In the genomic region with DNA sequence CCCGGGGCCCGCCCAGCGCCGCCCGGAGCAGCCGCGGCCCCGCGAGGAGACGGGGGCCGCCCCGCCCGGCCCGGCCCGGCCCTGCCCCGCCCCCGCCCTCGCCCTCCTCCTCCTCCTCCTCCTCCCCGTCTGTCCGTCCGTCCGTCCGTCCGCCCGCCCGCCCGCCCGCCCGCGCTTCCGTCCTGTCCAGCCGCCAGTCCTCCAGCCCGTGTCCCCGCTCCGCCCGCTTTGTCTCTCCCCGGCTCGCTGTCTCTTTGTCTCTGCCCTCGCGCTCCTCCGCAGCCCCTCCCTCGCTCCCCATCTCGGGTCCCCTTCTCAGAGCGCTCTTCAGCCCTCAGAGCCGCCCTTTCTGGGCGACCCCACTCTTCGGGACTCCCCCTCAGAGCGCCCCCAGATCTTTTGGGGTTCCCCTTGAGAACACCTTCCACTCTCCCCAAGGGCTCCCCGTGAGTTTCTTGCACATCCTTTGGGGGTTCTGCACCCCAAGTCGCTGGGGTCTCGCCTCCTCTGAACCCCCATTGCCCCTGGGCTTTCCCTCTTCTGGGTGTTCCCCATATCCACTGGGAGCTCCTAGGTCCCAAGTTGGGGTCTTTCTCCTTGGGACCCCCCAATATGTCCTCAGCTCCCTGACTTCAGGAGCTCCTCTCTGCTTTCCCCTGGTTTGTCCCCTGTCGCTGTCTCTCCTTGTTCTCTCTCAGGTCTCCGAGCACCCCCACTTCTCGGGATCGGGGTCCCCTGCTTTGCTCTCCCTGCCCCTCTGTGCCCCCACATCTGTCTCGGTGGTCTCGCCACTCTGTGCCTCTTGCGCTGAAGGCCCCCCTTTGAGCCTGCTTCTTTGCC, we compare ENCODE assay signal across 8 cellular contexts.
DNase-seq lines count a peak whose midpoint lies in the region; ATAC-seq, FAIRE-seq and TF ChIP-seq lines count a peak whose summit lies in the region.

No MANE protein-coding gene starts in this region.

- peaks cover 8% of the 10 kb centered on the region; the same call in 1 of the 2 replicates for H3F3A ChIP-seq in SU-DHL-6 (ENCODE audit: insufficient read depth)

- no peak for TF ChIP-seq EP300 in GM12878 (IDR thresholded peaks at IDR 0.05; ENCODE audit: borderline replicate concordance in 1 of 2, control insufficient read depth in 1 of 2, low read depth in 2 of 2, low read length in 2 of 2)

- H3K9me2 ChIP-seq in SU-DHL-6 (replicated peaks; ENCODE audit: insufficient read depth, low read length): no peaks in the 10 kb centered on the region

- intact Hi-C loops in GM12878 (cut with micrococcal nuclease; ENCODE audit: unreplicated experiment): loop anchor here (5.0 to 10.0 kb wide), 4 partner anchors 113 to 383 kb away; a partner anchor contains a TSS

- TF ChIP-seq POLR2A in GM12878 (IDR thresholded peaks at IDR 0.05; ENCODE audit: low read depth, low read length): no peak

- H3K4me2 ChIP-seq in SU-DHL-6 (ENCODE audit: low read depth, low read length, poor library complexity, severe bottlenecking) (peak overlapping the region; percentile 65), GM12878 (ENCODE audit: control insufficient read depth, insufficient read depth) (peak overlapping the region; percentile 98)

- CTCF ChIA-PET in GM12878 (lab: Yijun Ruan, JAX): interaction anchor here (0.6 to 1.1 kb wide), 2 partner anchors 143 to 765 kb away, joined by 3 to 5 read pairs; a partner anchor contains a TSS

- under 1% methylated on average over 21 of the region's 58 CpGs for WGBS in GM12878 (ENCODE audit: insufficient coverage, insufficient replicate concordance, low lambda C conversion rate, missing lambda C conversion rate)

- peak overlapping the region; percentile 58 for H3K9ac ChIP-seq in SU-DHL-6 (ENCODE audit: low read length)
- H3K9ac ChIP-seq in GM12878 (ENCODE audit: control insufficient read depth, insufficient read depth, low read length): peak overlapping the region; percentile 94

- SMC1A ChIA-PET in GM12878 (lab: Charles Lee; ENCODE audit: uncharacterized antibody, unreplicated experiment): interaction anchor here (0.6 to 1.4 kb wide), 5 partner anchors 11 to 105 kb away, joined by 3 to 4 read pairs (median 3); no protein-coding TSS in a partner anchor

- H3K9me3 ChIP-seq in SU-DHL-6 (ENCODE audit: insufficient read depth, low read length): no peaks in the 10 kb centered on the region
- H3K9me3 ChIP-seq in GM12878 (replicated peaks; ENCODE audit: control insufficient read depth, insufficient read depth, low read length): no peaks in the 10 kb centered on the region

- RAD21 ChIA-PET in GM12878 (lab: Charles Lee; ENCODE audit: unreplicated experiment): interaction anchor here (0.5 to 1.1 kb wide), 4 partner anchors 9 to 374 kb away, joined by 3 to 6 read pairs (median 4); no protein-coding TSS in a partner anchor

- DNase-seq in NOMO-1 (lab: John Stamatoyannopoulos, UW; ENCODE audit: unreplicated experiment in 2 of 2) (peak; percentile 22 to 51), NOMO-1 treated with DMSO at 0.1 percent for 48 hours (lab: John Stamatoyannopoulos, UW; ENCODE audit: unreplicated experiment) (no peak), GM12878 (ENCODE audit: low read depth, low spot score) (no peak), skeletal muscle cell (ENCODE audit: low read depth) (no peak), DMS153 treated with DMSO at 0.1 percent for 48 hours (lab: John Stamatoyannopoulos, UW; ENCODE audit: unreplicated experiment) (no peak)

- no TSS peak for BruUV-seq in GM12878 (replicated peaks; lab: Mats Ljungman, UMichigan)

- H3K27me3 ChIP-seq in SU-DHL-6 (ENCODE audit: low read length) (no peaks in the 10 kb centered on the region), GM12878 (replicated peaks in 1 of 2; ENCODE audit: control insufficient read depth in 2 of 2, insufficient read depth in 2 of 2, low read length in 1 of 2) (no peaks in the 10 kb centered on the region)

- H2AFZ ChIP-seq in SU-DHL-6 (ENCODE audit: low read depth, low read length, severe bottlenecking): peak overlapping the region; percentile 15
- peak overlapping the region; percentile 63; the same call in 1 of the 2 replicates for H2AFZ ChIP-seq in GM12878 (ENCODE audit: control insufficient read depth, low read depth, low read length)

- ATAC-seq in HG03196 (IDR thresholded peaks at IDR 0.05; ENCODE audit: unreplicated experiment) (peak; percentile 4), GM12878 (peak; percentile 12)

- POLR2A ChIA-PET in GM12878 (lab: Charles Lee): interaction anchor here (0.7 to 2.2 kb wide), 4 partner anchors 9 to 798 kb away, joined by 3 to 9 read pairs (median 4); no protein-coding TSS in a partner anchor

- H3K36me3 ChIP-seq in SU-DHL-6 (ENCODE audit: low read length) (no peaks in the 10 kb centered on the region), GM12878 (ENCODE audit: control insufficient read depth in 2 of 2, insufficient read depth in 2 of 2, low read length in 1 of 2) (peaks cover 0 to 2% of the 10 kb centered on the region in 2 experiments; a peak in 1 of 4 replicates)

- no peaks in the 10 kb centered on the region for H3K79me2 ChIP-seq in SU-DHL-6 (ENCODE audit: insufficient read depth, low read length)
- H3K79me2 ChIP-seq in GM12878 (ENCODE audit: control insufficient read depth, insufficient read depth, low read length): peaks cover 45% of the 10 kb centered on the region

- H3K4me1 ChIP-seq in GM12878 (ENCODE audit: control insufficient read depth, insufficient read depth, low read length): peaks cover 40% of the 10 kb centered on the region

- TF ChIP-seq CTCF in SU-DHL-6 (IDR thresholded peaks at IDR 0.05; ENCODE audit: insufficient read depth, low read length, poor library complexity, severe bottlenecking) (no peak), GM12878 (IDR thresholded peaks at IDR 0.05 in 2 of 3, conservative IDR thresholded peaks at IDR 0.05 in 1 of 3; ENCODE audit: control insufficient read depth in 2 of 3, extremely low read depth in 1 of 3, insufficient read depth in 1 of 3, low read depth in 3 of 3, low read length in 3 of 3) (no peak)

- no peak for FAIRE-seq in GM12878 (lab: Jason Lieb, UNC)

- TF ChIP-seq RAD21 in GM12878 (IDR thresholded peaks at IDR 0.05; ENCODE audit: insufficient read depth, low read depth, low read length): no peak

- H4K20me1 ChIP-seq in SU-DHL-6 (ENCODE audit: low read depth, low read length): no peaks in the 10 kb centered on the region
- no peaks in the 10 kb centered on the region for H4K20me1 ChIP-seq in GM12878 (ENCODE audit: control insufficient read depth, insufficient read depth)

- H3K27ac ChIP-seq in SU-DHL-6 (ENCODE audit: low read depth, low read length): no peak overlapping the region
- H3K27ac ChIP-seq in GM12878 (ENCODE audit: control insufficient read depth, insufficient read depth): peak overlapping the region; percentile 71

- H3K4me3 ChIP-seq in SU-DHL-6 (ENCODE audit: insufficient read depth, low read length, poor library complexity, severe bottlenecking): peak overlapping the region; percentile 56
- H3K4me3 ChIP-seq in GM12878: peak overlapping the region; percentile 98
- H3K4me3 ChIP-seq in iPS-11a (ENCODE audit: low read depth, low read length): peak overlapping the region; percentile 72
- H3K4me3 ChIP-seq in skeletal muscle cell (ENCODE audit: low read depth, low read length): peak overlapping the region; percentile 98

- in situ Hi-C loops in GM12878 (cut with MboI): no loop called here

TF ChIP-seq in GM12878, 131 proteins besides CTCF, POLR2A, EP300 and RAD21 (continues in another document):
- TF ChIP-seq, protein P1, sequence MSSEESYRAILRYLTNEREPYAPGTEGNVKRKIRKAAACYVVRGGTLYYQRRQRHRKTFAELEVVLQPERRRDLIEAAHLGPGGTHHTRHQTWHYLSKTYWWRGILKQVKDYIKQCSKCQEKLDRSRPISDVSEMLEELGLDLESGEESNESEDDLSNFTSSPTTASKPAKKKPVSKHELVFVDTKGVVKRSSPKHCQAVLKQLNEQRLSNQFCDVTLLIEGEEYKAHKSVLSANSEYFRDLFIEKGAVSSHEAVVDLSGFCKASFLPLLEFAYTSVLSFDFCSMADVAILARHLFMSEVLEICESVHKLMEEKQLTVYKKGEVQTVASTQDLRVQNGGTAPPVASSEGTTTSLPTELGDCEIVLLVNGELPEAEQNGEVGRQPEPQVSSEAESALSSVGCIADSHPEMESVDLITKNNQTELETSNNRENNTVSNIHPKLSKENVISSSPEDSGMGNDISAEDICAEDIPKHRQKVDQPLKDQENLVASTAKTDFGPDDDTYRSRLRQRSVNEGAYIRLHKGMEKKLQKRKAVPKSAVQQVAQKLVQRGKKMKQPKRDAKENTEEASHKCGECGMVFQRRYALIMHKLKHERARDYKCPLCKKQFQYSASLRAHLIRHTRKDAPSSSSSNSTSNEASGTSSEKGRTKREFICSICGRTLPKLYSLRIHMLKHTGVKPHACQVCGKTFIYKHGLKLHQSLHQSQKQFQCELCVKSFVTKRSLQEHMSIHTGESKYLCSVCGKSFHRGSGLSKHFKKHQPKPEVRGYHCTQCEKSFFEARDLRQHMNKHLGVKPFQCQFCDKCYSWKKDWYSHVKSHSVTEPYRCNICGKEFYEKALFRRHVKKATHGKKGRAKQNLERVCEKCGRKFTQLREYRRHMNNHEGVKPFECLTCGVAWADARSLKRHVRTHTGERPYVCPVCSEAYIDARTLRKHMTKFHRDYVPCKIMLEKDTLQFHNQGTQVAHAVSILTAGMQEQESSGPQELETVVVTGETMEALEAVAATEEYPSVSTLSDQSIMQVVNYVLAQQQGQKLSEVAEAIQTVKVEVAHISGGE (CRISPR knock-in tag; IDR thresholded peaks at IDR 0.05): 0 out of 2 replicates have a peak, but pooled peaks have one; percentile 7
- TF ChIP-seq MTA2 (IDR thresholded peaks at IDR 0.05; ENCODE audit: low read depth) (peak; percentile 43; the same call in 1 of the 2 replicates), GABPA (IDR thresholded peaks at IDR 0.05; ENCODE audit: low read depth) (peak; percentile 55; the same call in 1 of the 2 replicates), YY1 (IDR thresholded peaks at IDR 0.05; ENCODE audit: low read depth, low read length) (no peak), SREBF2 (IDR thresholded peaks at IDR 0.05; ENCODE audit: low read length) (no peak), RBBP5 (conservative IDR thresholded peaks at IDR 0.05) (no peak)
- TF ChIP-seq, protein P2, sequence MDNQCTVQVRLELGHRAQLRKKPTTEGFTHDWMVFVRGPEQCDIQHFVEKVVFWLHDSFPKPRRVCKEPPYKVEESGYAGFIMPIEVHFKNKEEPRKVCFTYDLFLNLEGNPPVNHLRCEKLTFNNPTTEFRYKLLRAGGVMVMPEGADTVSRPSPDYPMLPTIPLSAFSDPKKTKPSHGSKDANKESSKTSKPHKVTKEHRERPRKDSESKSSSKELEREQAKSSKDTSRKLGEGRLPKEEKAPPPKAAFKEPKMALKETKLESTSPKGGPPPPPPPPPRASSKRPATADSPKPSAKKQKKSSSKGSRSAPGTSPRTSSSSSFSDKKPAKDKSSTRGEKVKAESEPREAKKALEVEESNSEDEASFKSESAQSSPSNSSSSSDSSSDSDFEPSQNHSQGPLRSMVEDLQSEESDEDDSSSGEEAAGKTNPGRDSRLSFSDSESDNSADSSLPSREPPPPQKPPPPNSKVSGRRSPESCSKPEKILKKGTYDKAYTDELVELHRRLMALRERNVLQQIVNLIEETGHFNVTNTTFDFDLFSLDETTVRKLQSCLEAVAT (IDR thresholded peaks at IDR 0.05): 0 out of 2 replicates have a peak, but pooled peaks have one; percentile 28

Comparison
In these comparisons a context has a peak if more than half of its experiments do, and no peak if none do; other contexts are left out.
1. DNase-seq: peak in NOMO-1 (2 of 2); none in NOMO-1 treated with DMSO at 0.1 percent for 48 hours (single experiment), GM12878 (single experiment), skeletal muscle cell (single experiment) and DMS153 treated with DMSO at 0.1 percent for 48 hours (single experiment).
2. Peak in every context shown above with its lines, with median percentiles within 50 percentile points of each other: H3K4me3 ChIP-seq.